ENCODE assay signal across 13 cellular contexts in genomic region chr10:72688208-72688651, GRCh38. TPM values are rescaled to one million over a fixed set of nuclear protein-coding genes. Genes with fewer than 3 reads are reported as not detected.
A peak's percentile ranks its signal among the peaks of the same experiment; 100 is the strongest.
DNase-seq lines count a peak whose midpoint lies in the region; ATAC-seq and TF ChIP-seq lines count a peak whose summit lies in the region.
"Had no signal": no experiment of that assay in that cellular context is flagged by ENCODE, and none has a peak within 500 bp of the region (broad histone marks: within the 10 kb centered on the region; RNA-seq: fewer than 3 reads in every experiment).

No MANE protein-coding gene starts in this region.

- ATAC-seq in HG03354 (IDR thresholded peaks at IDR 0.05; ENCODE audit: poor library complexity, severe bottlenecking, unreplicated experiment): no peak
- ATAC-seq in natural killer cell treated with Interleukin-12 subunit alpha and Interleukin-12 subunit beta and Interleukin-15 and Interleukin-18, amount 100 ng/mL, for 72 hours: no peak

- peak overlapping the region; percentile 80 for H3K27ac Mint-ChIP-seq in type B pancreatic cell
- no peak overlapping the region for H3K27ac Mint-ChIP-seq in natural killer cell treated with Interleukin-12 subunit alpha and Interleukin-12 subunit beta and Interleukin-15 and Interleukin-18, amount 100 ng/mL, for 72 hours
- H3K27ac Mint-ChIP-seq: activated naive CD4-positive, alpha-beta T cell treated with anti-CD3 and anti-CD28 coated beads for 36 hours had no signal

- no peaks in the 10 kb centered on the region for H3K27me3 Mint-ChIP-seq in type B pancreatic cell
- peaks cover 3 to 8% of the 10 kb centered on the region in 2 donors for H3K27me3 Mint-ChIP-seq in natural killer cell treated with Interleukin-12 subunit alpha and Interleukin-12 subunit beta and Interleukin-15 and Interleukin-18, amount 100 ng/mL, for 72 hours

- peaks cover 18% of the 10 kb centered on the region for H3K4me1 ChIP-seq in left ventricle myocardium inferior

- H3K27ac ChIP-seq in left ventricle myocardium inferior (replicated peaks): no peak overlapping the region
- H3K27ac ChIP-seq: right atrium auricular region had no signal

- no peaks in the 10 kb centered on the region for H3K27me3 ChIP-seq in left ventricle myocardium inferior (ENCODE audit: low read depth)
- H3K27me3 ChIP-seq: right atrium auricular region had no signal

- no peak overlapping the region for H3K4me3 Mint-ChIP-seq in type B pancreatic cell
- H3K4me3 Mint-ChIP-seq in natural killer cell treated with Interleukin-12 subunit alpha and Interleukin-12 subunit beta and Interleukin-15 and Interleukin-18, amount 100 ng/mL, for 72 hours: no peak overlapping the region
- H3K4me3 Mint-ChIP-seq: activated naive CD4-positive, alpha-beta T cell treated with anti-CD3 and anti-CD28 coated beads for 36 hours had no signal

- H3K4me1 Mint-ChIP-seq in type B pancreatic cell (ENCODE audit: unreplicated experiment): peaks cover 16% of the 10 kb centered on the region
- H3K4me1 Mint-ChIP-seq in natural killer cell treated with Interleukin-12 subunit alpha and Interleukin-12 subunit beta and Interleukin-15 and Interleukin-18, amount 100 ng/mL, for 72 hours (ENCODE audit: low read depth in 2 of 2): peaks cover 8 to 18% of the 10 kb centered on the region in 2 donors

- TF ChIP-seq CTCF in astrocyte of the cerebellum (IDR thresholded peaks at IDR 0.05; ENCODE audit: low read depth, low read length, missing control alignments) (no peak), type B pancreatic cell (conservative IDR thresholded peaks at IDR 0.05) (no peak), left ventricle myocardium inferior (IDR thresholded peaks at IDR 0.05; ENCODE audit: borderline replicate concordance) (no peak)

- H3K36me3 ChIP-seq in left ventricle myocardium inferior: no peaks in the 10 kb centered on the region
- H3K36me3 ChIP-seq: right atrium auricular region had no signal

- no peaks in the 10 kb centered on the region for H3K36me3 Mint-ChIP-seq in type B pancreatic cell
- H3K36me3 Mint-ChIP-seq in natural killer cell treated with Interleukin-12 subunit alpha and Interleukin-12 subunit beta and Interleukin-15 and Interleukin-18, amount 100 ng/mL, for 72 hours: no peaks in the 10 kb centered on the region

- H3K4me3 ChIP-seq in astrocyte of the cerebellum (ENCODE audit: low read depth, low read length): no peak overlapping the region
- H3K4me3 ChIP-seq in left ventricle myocardium inferior: no peak overlapping the region
- H3K4me3 ChIP-seq: right atrium auricular region had no signal

- intact Hi-C loops in left ventricle myocardium inferior (cut with micrococcal nuclease): no loop called here

- H3K9me3 Mint-ChIP-seq in type B pancreatic cell: no peaks in the 10 kb centered on the region
- no peaks in the 10 kb centered on the region for H3K9me3 Mint-ChIP-seq in natural killer cell treated with Interleukin-12 subunit alpha and Interleukin-12 subunit beta and Interleukin-15 and Interleukin-18, amount 100 ng/mL, for 72 hours
- H3K9me3 Mint-ChIP-seq: activated naive CD4-positive, alpha-beta T cell treated with anti-CD3 and anti-CD28 coated beads for 36 hours had no signal

- in situ Hi-C loops in astrocyte of the cerebellum (cut with HindIII; ENCODE audit: low sequenced_read_pairs): no loop called here

- no peaks in the 10 kb centered on the region for H3K9me3 ChIP-seq in left ventricle myocardium inferior (replicated peaks)
- H3K9me3 ChIP-seq: right atrium auricular region had no signal

- DNase-seq in NCI-H2196 (lab: John Stamatoyannopoulos, UW; ENCODE audit: unreplicated experiment) (peak; percentile 24), NCI-H2196 treated with DMSO at 0.1 percent for 48 hours (lab: John Stamatoyannopoulos, UW; ENCODE audit: unreplicated experiment) (no peak), astrocyte of the cerebellum (ENCODE audit: low read depth) (peak; percentile 69), kidney glomerular epithelial cell (lab: John Stamatoyannopoulos, UW) (peak; percentile 97), type B pancreatic cell (ENCODE audit: extremely low spot score, unreplicated experiment) (no peak), left ventricle myocardium inferior (no peak)
- DNase-seq in natural killer cell treated with Interleukin-12 subunit alpha and Interleukin-12 subunit beta and Interleukin-15 and Interleukin-18, amount 100 ng/mL, for 72 hours (ENCODE audit: low spot score): no peak
- DNase-seq: activated naive CD4-positive, alpha-beta T cell treated with anti-CD3 and anti-CD28 coated beads for 36 hours; glutamatergic neuron; NCI-H1436 treated with DMSO at 0.1 percent for 48 hours; T1000 had no signal

RNA-seq across cellular contexts. Expression of gene MCU, which starts 3.7 kb away (rescaled TPM):
- total RNA-seq in type B pancreatic cell (ENCODE audit: low replicate concordance): 26.0 and 27.0 TPM in 2 replicates
- total RNA-seq in left ventricle myocardium inferior: 20.3 TPM
- total RNA-seq in natural killer cell treated with Interleukin-12 subunit alpha and Interleukin-12 subunit beta and Interleukin-15 and Interleukin-18, amount 100 ng/mL, for 72 hours: 10 to 100 TPM; 11.6 to 18.7 TPM

Comparison
In these comparisons a context has a peak if more than half of its experiments do, and no peak if none do; other contexts are left out.
1. DNase-seq: peak in NCI-H2196 (single experiment), astrocyte of the cerebellum (single experiment) and kidney glomerular epithelial cell (single experiment); none in NCI-H2196 treated with DMSO at 0.1 percent for 48 hours (single experiment), type B pancreatic cell (single experiment), left ventricle myocardium inferior (single experiment) and natural killer cell treated with Interleukin-12 subunit alpha and Interleukin-12 subunit beta and Interleukin-15 and Interleukin-18, amount 100 ng/mL, for 72 hours (single experiment).